Comparison of ENCODE assay signal across 17 cellular contexts in genomic region chr10:87760195-87760905, GRCh38. TPM values are rescaled to one million over a fixed set of nuclear protein-coding genes. Genes with fewer than 3 reads are reported as not detected.
DNase-seq lines count a peak whose midpoint lies in the region; TF ChIP-seq lines count a peak whose summit lies in the region.
"Had no signal": no experiment of that assay in that cellular context is flagged by ENCODE, and none has a peak within 500 bp of the region (broad histone marks: within the 10 kb centered on the region; RNA-seq: fewer than 3 reads in every experiment).

No MANE protein-coding gene starts in this region.

- H3K27me3 Mint-ChIP-seq in activated CD4-positive, alpha-beta T cell treated with anti-CD3 and anti-CD28 coated beads, Interleukin-2, amount 10 ng/mL, durations not matched to agents 24 days and 14 days = no peaks in the 10 kb centered on the region
- no peaks in the 10 kb centered on the region for H3K27me3 Mint-ChIP-seq in osteocyte (ENCODE audit: unreplicated experiment)

- peaks cover 16% of the 10 kb centered on the region for H3K4me1 Mint-ChIP-seq in activated CD4-positive, alpha-beta T cell treated with anti-CD3 and anti-CD28 coated beads, Interleukin-2, amount 10 ng/mL, durations not matched to agents 24 days and 14 days
- H3K4me1 Mint-ChIP-seq in osteocyte (ENCODE audit: unreplicated experiment) = peaks cover 6% of the 10 kb centered on the region

- no peak for DNase-seq in activated CD4-positive, alpha-beta T cell treated with anti-CD3 and anti-CD28 coated beads, Interleukin-2, amount 10 ng/mL, durations not matched to agents 24 days and 14 days
- DNase-seq in activated CD4-positive, alpha-beta T cell treated with anti-CD3 and anti-CD28 coated beads for 1 hour = no peak
- DNase-seq in NOMO-1 treated with DMSO at 0.1 percent for 48 hours (lab: John Stamatoyannopoulos, UW; ENCODE audit: unreplicated experiment) (peak; percentile 62), amniotic epithelial cell (ENCODE audit: low read depth) (peak; percentile 81), osteocyte (ENCODE audit: extremely low spot score, unreplicated experiment) (no peak), amygdala (lab: John Stamatoyannopoulos, UW) (no peak), HT-29 (ENCODE audit: low spot score) (no peak), iPS-NIHi7 (ENCODE audit: extremely low spot score) (no peak)
- DNase-seq: activated gamma-delta T cell; central memory CD4-positive, alpha-beta T cell; DMS 273 treated with DMSO at 0.1 percent for 48 hours; KG1; midbrain; NCI-H187 treated with DMSO at 0.1 percent for 48 hours; posterior cingulate gyrus; stimulated activated CD4-positive, alpha-beta T cell treated with anti-CD3 and anti-CD28 coated beads, Interleukin-15, amount 100 ng/mL, for 24 hours; SW 1271 had no signal

- peaks cover 34% of the 10 kb centered on the region for H3K36me3 Mint-ChIP-seq in activated CD4-positive, alpha-beta T cell treated with anti-CD3 and anti-CD28 coated beads, Interleukin-2, amount 10 ng/mL, durations not matched to agents 24 days and 14 days (ENCODE audit: low read depth)
- peaks cover 20% of the 10 kb centered on the region for H3K36me3 Mint-ChIP-seq in osteocyte (ENCODE audit: unreplicated experiment)

- H3K27ac Mint-ChIP-seq in activated CD4-positive, alpha-beta T cell treated with anti-CD3 and anti-CD28 coated beads, Interleukin-2, amount 10 ng/mL, durations not matched to agents 24 days and 14 days = peak overlapping the region; percentile 59
- peak overlapping the region; percentile 12 for H3K27ac Mint-ChIP-seq in osteocyte (ENCODE audit: unreplicated experiment)

- intact Hi-C loops in activated CD4-positive, alpha-beta T cell treated with anti-CD3 and anti-CD28 coated beads, Interleukin-2, amount 10 ng/mL, durations not matched to agents 24 days and 14 days (cut with micrococcal nuclease) = loop anchor here (5.0 kb wide), 1 partner anchor 57 kb away; the partner anchor contains the start of gene ATAD1

- no peak overlapping the region for H3K4me3 Mint-ChIP-seq in activated CD4-positive, alpha-beta T cell treated with anti-CD3 and anti-CD28 coated beads, Interleukin-2, amount 10 ng/mL, durations not matched to agents 24 days and 14 days
- H3K4me3 Mint-ChIP-seq in osteocyte (ENCODE audit: unreplicated experiment) = no peak overlapping the region

- no peak for TF ChIP-seq CTCF in osteocyte (IDR thresholded peaks at IDR 0.05)

- no peaks in the 10 kb centered on the region for H3K9me3 Mint-ChIP-seq in activated CD4-positive, alpha-beta T cell treated with anti-CD3 and anti-CD28 coated beads, Interleukin-2, amount 10 ng/mL, durations not matched to agents 24 days and 14 days
- H3K9me3 Mint-ChIP-seq in osteocyte (ENCODE audit: unreplicated experiment) = no peaks in the 10 kb centered on the region

RNA-seq across cellular contexts. Expression of gene ATAD1, which starts 57.7 kb away (rescaled TPM):
- total RNA-seq in activated CD4-positive, alpha-beta T cell treated with anti-CD3 and anti-CD28 coated beads, Interleukin-2, amount 10 ng/mL, durations not matched to agents 24 days and 14 days = 54.1 and 55.5 TPM in 2 replicates
- total RNA-seq in osteocyte = 61.1 and 63.2 TPM in 2 replicates
- total RNA-seq in HT-29 (2014; rRNA removed; shearing (Covaris generic)) = 12.7 and 18.0 TPM in 2 replicates

Comparison
In these comparisons a context has a peak if more than half of its experiments do, and no peak if none do; other contexts are left out.
1. DNase-seq: peak in NOMO-1 treated with DMSO at 0.1 percent for 48 hours (single experiment) and amniotic epithelial cell (single experiment); none in activated CD4-positive, alpha-beta T cell treated with anti-CD3 and anti-CD28 coated beads, Interleukin-2, amount 10 ng/mL, durations not matched to agents 24 days and 14 days (single experiment), activated CD4-positive, alpha-beta T cell treated with anti-CD3 and anti-CD28 coated beads for 1 hour (single experiment), osteocyte (single experiment), amygdala (0 of 56), HT-29 (single experiment) and iPS-NIHi7 (single experiment).